In genomic region chr6:135129139-135129867, GRCh38 we compare ENCODE assay signal across 11 cellular contexts. TPM values are rescaled to one million over a fixed set of nuclear protein-coding genes. Genes with fewer than 3 reads are reported as not detected.
A peak's percentile ranks its signal among the peaks of the same experiment; 100 is the strongest.
DNase-seq lines count a peak whose midpoint lies in the region; ATAC-seq, FAIRE-seq and TF ChIP-seq lines count a peak whose summit lies in the region.
"Had no signal": no experiment of that assay in that cellular context is flagged by ENCODE, and none has a peak within 500 bp of the region (broad histone marks: within the 10 kb centered on the region; RNA-seq: fewer than 3 reads in every experiment).

No MANE protein-coding gene starts in this region.

- H3K4me3 Mint-ChIP-seq in natural killer cell (peak overlapping the region; percentile 74), neural progenitor cell (no peak overlapping the region), endodermal cell (no peak overlapping the region), Calu3 (ENCODE audit: low read depth, unreplicated experiment) (no peak overlapping the region)

- H2AFZ ChIP-seq in OCI-LY7 (ENCODE audit: low read length) (peak overlapping the region; percentile 55), neural progenitor cell (replicated peaks) (no peak overlapping the region)
- H2AFZ ChIP-seq: hepatocyte had no signal

- peaks cover 43 to 45% of the 10 kb centered on the region in 2 donors for H3K4me1 Mint-ChIP-seq in natural killer cell
- H3K4me1 Mint-ChIP-seq in neural progenitor cell: no peaks in the 10 kb centered on the region
- no peaks in the 10 kb centered on the region for H3K4me1 Mint-ChIP-seq in endodermal cell
- H3K4me1 Mint-ChIP-seq in Calu3 (ENCODE audit: low read depth, unreplicated experiment): no peaks in the 10 kb centered on the region

- TF ChIP-seq CTCF in OCI-LY7 (conservative IDR thresholded peaks at IDR 0.05; ENCODE audit: low read length): no peak
- TF ChIP-seq CTCF in natural killer cell (IDR thresholded peaks at IDR 0.05): no peak
- no peak for TF ChIP-seq CTCF in neural progenitor cell (IDR thresholded peaks at IDR 0.05)
- no peak for TF ChIP-seq CTCF in endodermal cell (conservative IDR thresholded peaks at IDR 0.05)
- no peak for TF ChIP-seq CTCF in Calu3 (IDR thresholded peaks at IDR 0.05; ENCODE audit: unreplicated experiment)

- H3K9me3 ChIP-seq in OCI-LY7 (ENCODE audit: low read length) (no peaks in the 10 kb centered on the region), neural progenitor cell (ENCODE audit: low read depth) (no peaks in the 10 kb centered on the region), endodermal cell (ENCODE audit: control insufficient read depth, low read length) (no peaks in the 10 kb centered on the region)

- POLR2A ChIA-PET in OCI-LY7 (lab: Charles Lee): interaction anchor here (0.6 to 1.8 kb wide), 13 partner anchors 8 to 885 kb away, joined by 3 to 6 read pairs (median 4); partner anchors contain the start of gene HBS1L

- H3K27ac Mint-ChIP-seq in natural killer cell (peak overlapping the region; percentile 89 to 92), neural progenitor cell (no peak overlapping the region), endodermal cell (no peak overlapping the region), Calu3 (ENCODE audit: unreplicated experiment) (no peak overlapping the region)

- ATAC-seq in HG02840 (IDR thresholded peaks at IDR 0.05; ENCODE audit: low FRiP score, unreplicated experiment): peak; percentile 39
- peak; percentile 69 to 74 (median 73) for ATAC-seq in natural killer cell

- no peaks in the 10 kb centered on the region for H3K36me3 ChIP-seq in OCI-LY7 (ENCODE audit: insufficient read depth, low read length)
- H3K36me3 ChIP-seq in neural progenitor cell: no peaks in the 10 kb centered on the region
- H3K36me3 ChIP-seq in endodermal cell (ENCODE audit: control insufficient read depth, insufficient read depth, low read length): no peaks in the 10 kb centered on the region

- H3K27me3 Mint-ChIP-seq in natural killer cell (ENCODE audit: low read depth in 2 of 2) (no peaks in the 10 kb centered on the region), neural progenitor cell (ENCODE audit: insufficient read depth, low read depth) (peaks cover 4% of the 10 kb centered on the region), endodermal cell (ENCODE audit: insufficient read depth) (no peaks in the 10 kb centered on the region), Calu3 (ENCODE audit: unreplicated experiment) (no peaks in the 10 kb centered on the region)

- CTCF ChIA-PET in OCI-LY7 (lab: Charles Lee; ENCODE audit: unreplicated experiment) (interaction anchor here (0.6 to 1.0 kb wide), 2 partner anchors 9 to 115 kb away, joined by 3 to 4 read pairs; no protein-coding TSS in a partner anchor), Calu3 (lab: Charles Lee) (interaction anchor here (0.7 kb wide), 1 partner anchor 300 kb away, joined by 4 read pairs; no protein-coding TSS in a partner anchor)

- no peaks in the 10 kb centered on the region for H4K20me1 ChIP-seq in OCI-LY7 (ENCODE audit: insufficient read depth, low read length)
- H4K20me1 ChIP-seq in neural progenitor cell (ENCODE audit: low read depth): no peaks in the 10 kb centered on the region

- H3K27me3 ChIP-seq in neural progenitor cell: no peaks in the 10 kb centered on the region
- no peaks in the 10 kb centered on the region for H3K27me3 ChIP-seq in endodermal cell (ENCODE audit: control insufficient read depth, insufficient read depth, low read length, poor library complexity, severe bottlenecking)
- H3K27me3 ChIP-seq: hepatocyte had no signal

- H3K4me2 ChIP-seq in OCI-LY7 (ENCODE audit: low read length) (no peak overlapping the region), neural progenitor cell (no peak overlapping the region)
- H3K4me2 ChIP-seq: hepatocyte had no signal

- H3K79me2 ChIP-seq in OCI-LY7 (ENCODE audit: insufficient read depth, low read depth, low read length) (no peaks in the 10 kb centered on the region), neural progenitor cell (ENCODE audit: low read depth) (no peaks in the 10 kb centered on the region)
- H3K79me2 ChIP-seq: hepatocyte had no signal

- no peaks in the 10 kb centered on the region for H3F3A ChIP-seq in neural progenitor cell (ENCODE audit: low read depth)

- H3K27ac ChIP-seq in OCI-LY7 (ENCODE audit: low read depth, low read length, poor library complexity, severe bottlenecking) (no peak overlapping the region), neural progenitor cell (no peak overlapping the region), endodermal cell (ENCODE audit: low read depth, low read length) (no peak overlapping the region)
- H3K27ac ChIP-seq: hepatocyte had no signal

- intact Hi-C loops in OCI-LY7 (cut with micrococcal nuclease; ENCODE audit: unreplicated experiment) (no loop called here), natural killer cell (cut with micrococcal nuclease) (loop anchor here (5.0 kb wide), 3 partner anchors 37 to 368 kb away; partner anchors contain the start of genes AHI1 and HBS1L), Calu3 (cut with micrococcal nuclease; ENCODE audit: unreplicated experiment) (no loop called here)

- H3K36me3 Mint-ChIP-seq in natural killer cell: no peaks in the 10 kb centered on the region
- no peaks in the 10 kb centered on the region for H3K36me3 Mint-ChIP-seq in neural progenitor cell
- H3K36me3 Mint-ChIP-seq in endodermal cell (ENCODE audit: low read depth): no peaks in the 10 kb centered on the region
- H3K36me3 Mint-ChIP-seq in Calu3 (ENCODE audit: insufficient read depth, unreplicated experiment): no peaks in the 10 kb centered on the region

- WGBS in endodermal cell (ENCODE audit: insufficient coverage in 1 of 2, insufficient read length in 1 of 2), 2 experiments: 91 to 100% methylated on average over 5 to 8 of the region's 8 CpGs

- no TSS peak for BruUV-seq in OCI-LY7 (replicated peaks; lab: Mats Ljungman, UMichigan)
- no TSS peak for BruUV-seq in Calu3 (replicated peaks; lab: Mats Ljungman, UMichigan)

- H3K4me3 ChIP-seq in OCI-LY7 (ENCODE audit: low read depth, low read length, poor library complexity, severe bottlenecking) (no peak overlapping the region), neural progenitor cell (no peak overlapping the region), endodermal cell (ENCODE audit: low read length) (no peak overlapping the region)
- H3K4me3 ChIP-seq: hepatocyte had no signal

- peak; percentile 31 for FAIRE-seq in GM19239 (lab: Jason Lieb, UNC)
- FAIRE-seq: small intestine had no signal

- DNase-seq in GM19239 (ENCODE audit: insufficient read length, low spot score) (no peak), OCI-LY7 (ENCODE audit: low spot score) (no peak), natural killer cell (peak; percentile 28), neural progenitor cell (ENCODE audit: low spot score) (no peak), endodermal cell (no peak), Calu3 (no peak), SHP77 (lab: John Stamatoyannopoulos, UW) (no peak)
- DNase-seq: aorta had no signal

- peaks cover 12% of the 10 kb centered on the region for H3K4me1 ChIP-seq in OCI-LY7 (ENCODE audit: insufficient read depth, low read length, poor library complexity, severe bottlenecking)
- no peaks in the 10 kb centered on the region for H3K4me1 ChIP-seq in neural progenitor cell
- no peaks in the 10 kb centered on the region for H3K4me1 ChIP-seq in endodermal cell (ENCODE audit: control insufficient read depth, insufficient read depth, low read length)

- H3K9me3 Mint-ChIP-seq in natural killer cell: no peaks in the 10 kb centered on the region
- H3K9me3 Mint-ChIP-seq in neural progenitor cell: no peaks in the 10 kb centered on the region
- no peaks in the 10 kb centered on the region for H3K9me3 Mint-ChIP-seq in endodermal cell
- no peaks in the 10 kb centered on the region for H3K9me3 Mint-ChIP-seq in Calu3 (ENCODE audit: low read depth, unreplicated experiment)

- no peaks in the 10 kb centered on the region for H3K9me2 ChIP-seq in OCI-LY7 (ENCODE audit: insufficient read depth, low read length)

- H3K9ac ChIP-seq in neural progenitor cell (no peak overlapping the region), endodermal cell (ENCODE audit: extremely low read depth, low read length, poor library complexity, severe bottlenecking) (no peak overlapping the region)

RNA-seq across cellular contexts. Expression of gene MYB, which starts 51.8 kb away (rescaled TPM):
- 42.9 and 45.1 TPM in 2 replicates for total RNA-seq in OCI-LY7 (2014; rRNA removed; shearing (Covaris generic))
- 20.1 and 26.1 TPM in 2 replicates for total RNA-seq in OCI-LY7 (2022)
- 1 to 10 TPM in 2 of 3 donors, under 1 TPM in 1; 0.40 to 3.5 (median 1.3) TPM for total RNA-seq in natural killer cell
- 3.0 and 3.3 TPM in 2 replicates for total RNA-seq in neural progenitor cell (ENCODE audit: low replicate concordance)
- total RNA-seq in endodermal cell: 1 to 10 TPM; 5.3 to 5.4 TPM
- polyA plus RNA-seq in endodermal cell (2013, experiment 1 of 2): 3.3 TPM
- polyA plus RNA-seq in endodermal cell (2013, experiment 2 of 2): 3.2 TPM
- 1.5 and 3.1 TPM in 2 replicates for total RNA-seq in Calu3 (2022)

Comparison
In these comparisons a context has a peak if more than half of its experiments do, and no peak if none do; other contexts are left out.
1. H3K27ac Mint-ChIP-seq: peak in natural killer cell (2 of 2); none in neural progenitor cell (single experiment), endodermal cell (single experiment) and Calu3 (single experiment).